ENCODE assay signal across 25 cellular contexts in genomic region chr7:146000882-146001281, GRCh38.
"Had no signal": no experiment of that assay in that cellular context is flagged by ENCODE, and none has a peak within 500 bp of the region (broad histone marks: within the 10 kb centered on the region; RNA-seq: fewer than 3 reads in every experiment).

No MANE protein-coding gene starts in this region.

- H3K36me3 ChIP-seq: colonic mucosa, esophagus squamous epithelium, gastrocnemius medialis, heart right ventricle, left lung, lower lobe of right lung had no signal

- H3K27ac ChIP-seq: colonic mucosa, epithelial cell of prostate, esophagus squamous epithelium, gastrocnemius medialis, heart right ventricle, left lung, lower lobe of right lung had no signal

- H3K4me1 ChIP-seq: colonic mucosa, esophagus squamous epithelium, gastrocnemius medialis, heart right ventricle, left lung, lower lobe of right lung had no signal

- FAIRE-seq: endometrium, islet of Langerhans, keratinocyte had no signal

- H3K27me3 ChIP-seq: colonic mucosa, esophagus squamous epithelium, gastrocnemius medialis, heart right ventricle, left lung had no signal

- DNase-seq: colonic mucosa; cortex of kidney; effector CD8-positive, alpha-beta T cell; effector memory CD8-positive, alpha-beta T cell; endodermal cell; erythroblast; esophagus squamous epithelium; foreskin fibroblast; foreskin melanocyte; gastrocnemius medialis; glutamatergic neuron; head of caudate nucleus; heart right ventricle; hippocampal formation; left cardiac atrium; left lung; left ventricle myocardium superior; lower lobe of right lung; mesenchymal stem cell; midbrain had no signal

- ATAC-seq: effector memory CD8-positive, alpha-beta T cell; esophagus mucosa; gastrocnemius medialis; heart right ventricle; left cardiac atrium; left lung; left ventricle myocardium superior; lower lobe of right lung had no signal

- H3K9me3 ChIP-seq: colonic mucosa, esophagus squamous epithelium, gastrocnemius medialis, heart right ventricle, left lung, lower lobe of right lung had no signal

- H3K4me3 ChIP-seq: colonic mucosa, esophagus squamous epithelium, gastrocnemius medialis, heart right ventricle, left lung, lower lobe of right lung had no signal
